Comparison of ENCODE assay signal across 8 cellular contexts in genomic region chr6:57089265-57089664, GRCh38. TPM values are rescaled to one million over a fixed set of nuclear protein-coding genes. Genes with fewer than 3 reads are reported as not detected.
A peak's percentile ranks its signal among the peaks of the same experiment; 100 is the strongest.
DNase-seq lines count a peak whose midpoint lies in the region; ATAC-seq and TF ChIP-seq lines count a peak whose summit lies in the region.

No MANE protein-coding gene starts in this region.

- no peaks in the 10 kb centered on the region for H3K9me3 ChIP-seq in CD8-positive, alpha-beta T cell (ENCODE audit: low read length)

- H3K4me3 ChIP-seq in CD8-positive, alpha-beta T cell (ENCODE audit: low read depth, low read length): peak overlapping the region; percentile 82
- peak overlapping the region; percentile 59 for H3K4me3 ChIP-seq in LNCaP clone FGC (ENCODE audit: low read depth, low read length)

- TF ChIP-seq CTCF in CD8-positive, alpha-beta T cell (IDR thresholded peaks at IDR 0.05): no peak
- TF ChIP-seq CTCF in LNCaP clone FGC (IDR thresholded peaks at IDR 0.05; ENCODE audit: control insufficient read depth, extremely low read depth, insufficient read depth) (no peak), neural crest cell (conservative IDR thresholded peaks at IDR 0.05) (no peak)

- H3K36me3 Mint-ChIP-seq in CD8-positive, alpha-beta T cell: peaks cover 21% of the 10 kb centered on the region
- peaks cover 33% of the 10 kb centered on the region for H3K36me3 Mint-ChIP-seq in dendritic cell treated with granulocyte-macrophage colony-stimulating factor and Interleukin-4, amounts not matched to agents 40 ng/mL and 50 ng/mL, for 4 days (ENCODE audit: low read depth)
- H3K36me3 Mint-ChIP-seq in neural crest cell (ENCODE audit: low read depth): no peaks in the 10 kb centered on the region

- peaks cover 32% of the 10 kb centered on the region for H3K4me1 Mint-ChIP-seq in CD8-positive, alpha-beta T cell (ENCODE audit: low read depth)
- H3K4me1 Mint-ChIP-seq in dendritic cell treated with granulocyte-macrophage colony-stimulating factor and Interleukin-4, amounts not matched to agents 40 ng/mL and 50 ng/mL, for 4 days (ENCODE audit: low read depth): peaks cover 38% of the 10 kb centered on the region
- H3K4me1 Mint-ChIP-seq in neural crest cell: peaks cover 33% of the 10 kb centered on the region

- ATAC-seq in CD8-positive, alpha-beta T cell: no peak
- ATAC-seq in GM21723 (IDR thresholded peaks at IDR 0.05; ENCODE audit: unreplicated experiment) (no peak), HG02884 (IDR thresholded peaks at IDR 0.05; ENCODE audit: unreplicated experiment) (no peak), HG03565 (IDR thresholded peaks at IDR 0.05; ENCODE audit: unreplicated experiment) (no peak)

- peaks cover 32% of the 10 kb centered on the region for H3K4me1 ChIP-seq in CD8-positive, alpha-beta T cell (ENCODE audit: insufficient read depth, low read length)

- DNase-seq in CD8-positive, alpha-beta T cell: no peak
- DNase-seq in LNCaP clone FGC (ENCODE audit: low read depth): no peak
- DNase-seq in neural crest cell (ENCODE audit: low read depth, low spot score): no peak
- no peak for DNase-seq in activated gamma-delta T cell treated with Interleukin-2 at 50 U/mL for 16 hours

- H3K4me3 Mint-ChIP-seq in CD8-positive, alpha-beta T cell: peak overlapping the region; percentile 90
- no peak overlapping the region for H3K4me3 Mint-ChIP-seq in dendritic cell treated with granulocyte-macrophage colony-stimulating factor and Interleukin-4, amounts not matched to agents 40 ng/mL and 50 ng/mL, for 4 days
- H3K4me3 Mint-ChIP-seq in neural crest cell: peak overlapping the region; percentile 86

- H3K27me3 Mint-ChIP-seq in CD8-positive, alpha-beta T cell (ENCODE audit: low read depth): no peaks in the 10 kb centered on the region
- no peaks in the 10 kb centered on the region for H3K27me3 Mint-ChIP-seq in dendritic cell treated with granulocyte-macrophage colony-stimulating factor and Interleukin-4, amounts not matched to agents 40 ng/mL and 50 ng/mL, for 4 days
- H3K27me3 Mint-ChIP-seq in neural crest cell (ENCODE audit: low read depth): no peaks in the 10 kb centered on the region

- no peaks in the 10 kb centered on the region for H3K9me3 Mint-ChIP-seq in CD8-positive, alpha-beta T cell
- H3K9me3 Mint-ChIP-seq in dendritic cell treated with granulocyte-macrophage colony-stimulating factor and Interleukin-4, amounts not matched to agents 40 ng/mL and 50 ng/mL, for 4 days: no peaks in the 10 kb centered on the region
- H3K9me3 Mint-ChIP-seq in neural crest cell: no peaks in the 10 kb centered on the region

- no peaks in the 10 kb centered on the region for H3K36me3 ChIP-seq in CD8-positive, alpha-beta T cell (ENCODE audit: insufficient read depth, low read length)

- POLR2A ChIA-PET in CD8-positive, alpha-beta T cell (lab: Charles Lee): interaction anchor here (0.5 to 1.4 kb wide), 6 partner anchors 16 to 84 kb away, joined by 3 to 4 read pairs (median 3); no protein-coding TSS in a partner anchor

- H3K27me3 ChIP-seq in CD8-positive, alpha-beta T cell (ENCODE audit: insufficient read depth, low read length): no peaks in the 10 kb centered on the region

- H3K27ac ChIP-seq in CD8-positive, alpha-beta T cell (ENCODE audit: low read depth, low read length): peak overlapping the region; percentile 56

- intact Hi-C loops in CD8-positive, alpha-beta T cell (cut with DNase I, micrococcal nuclease): loop anchor here (1.0 to 5.0 kb wide), 4 partner anchors 43 to 228 kb away; partner anchors contain the start of genes KIAA1586 (in 1 of the 2), PRIM2 (in 1 of the 2) and RAB23 (in 1 of the 2)
- intact Hi-C loops in dendritic cell treated with granulocyte-macrophage colony-stimulating factor and Interleukin-4, amounts not matched to agents 40 ng/mL and 50 ng/mL, for 4 days (cut with micrococcal nuclease): loop anchor here (1.0 to 10.0 kb wide), 3 partner anchors 37 to 228 kb away; partner anchors contain the start of gene PRIM2

- peak overlapping the region; percentile 93 for H3K27ac Mint-ChIP-seq in CD8-positive, alpha-beta T cell
- peak overlapping the region; percentile 93 for H3K27ac Mint-ChIP-seq in dendritic cell treated with granulocyte-macrophage colony-stimulating factor and Interleukin-4, amounts not matched to agents 40 ng/mL and 50 ng/mL, for 4 days
- H3K27ac Mint-ChIP-seq in neural crest cell (ENCODE audit: unreplicated experiment): no peak overlapping the region

- CTCF ChIA-PET in CD8-positive, alpha-beta T cell (lab: Charles Lee): no interaction called here

RNA-seq across cellular contexts. Expression of gene ZNF451, which starts 0.7 kb away (rescaled TPM):
- 100 to 1,000 TPM; 132 to 136 TPM for total RNA-seq in CD8-positive, alpha-beta T cell
- total RNA-seq in neural crest cell: 61.0 and 65.6 TPM in 2 replicates

RNA-seq across cellular contexts. Expression of gene KIAA1586, which starts 42.8 kb away (rescaled TPM):
- total RNA-seq in CD8-positive, alpha-beta T cell: 10 to 100 TPM; 13.1 to 14.2 TPM
- 38.2 and 39.8 TPM in 2 replicates for total RNA-seq in neural crest cell
